Comparison of ENCODE assay signal across 18 cellular contexts in genomic region chr2:38615237-38615636, GRCh38. TPM values are rescaled to one million over a fixed set of nuclear protein-coding genes. Genes with fewer than 3 reads are reported as not detected.
DNase-seq lines count a peak whose midpoint lies in the region; ATAC-seq, FAIRE-seq and TF ChIP-seq lines count a peak whose summit lies in the region.
"Had no signal": no experiment of that assay in that cellular context is flagged by ENCODE, and none has a peak within 500 bp of the region (broad histone marks: within the 10 kb centered on the region; RNA-seq: fewer than 3 reads in every experiment).

No MANE protein-coding gene starts in this region.

- no peaks in the 10 kb centered on the region for H3K9me3 Mint-ChIP-seq in activated naive CD4-positive, alpha-beta T cell treated with anti-CD3 and anti-CD28 coated beads, Interleukin-2, amount 50 U/mL, for 72 hours
- H3K9me3 Mint-ChIP-seq in CD4-positive, alpha-beta T cell = no peaks in the 10 kb centered on the region

- no peak for DNase-seq in activated naive CD4-positive, alpha-beta T cell treated with anti-CD3 and anti-CD28 coated beads, Interleukin-2, amount 50 U/mL, for 72 hours (ENCODE audit: low spot score in 2 of 2)
- no peak for DNase-seq in activated naive CD4-positive, alpha-beta T cell treated with anti-CD3 and anti-CD28 coated beads, Interleukin-2, amount 50 U/mL, for 16 hours
- no peak for DNase-seq in endothelial cell of umbilical vein (ENCODE audit: low read depth, low spot score)
- DNase-seq in stimulated activated naive CD8-positive, alpha-beta T cell treated with anti-CD3 and anti-CD28 coated beads, Interleukin-15, Interleukin-2, amounts not matched to agents 100 U/mL and 50 U/mL, for 24 hours = no peak
- no peak for DNase-seq in CD4-positive, alpha-beta T cell
- DNase-seq in pons (ENCODE audit: low spot score) = no peak
- DNase-seq: activated CD4-positive, alpha-beta T cell treated with anti-CD3 and anti-CD28 coated beads, Interleukin-2, amount 50 U/mL, for 1 hour; activated naive CD4-positive, alpha-beta T cell; DMS79 treated with DMSO at 0.1 percent for 48 hours; NCI-H446; stimulated activated CD8-positive, alpha-beta memory T cell treated with anti-CD3 and anti-CD28 coated beads, Interleukin-4, amount 100 ng/mL, for 48 hours had no signal

- H3K4me3 Mint-ChIP-seq in CD4-positive, alpha-beta T cell = no peak overlapping the region
- H3K4me3 Mint-ChIP-seq: B cell, type B pancreatic cell had no signal

- no peaks in the 10 kb centered on the region for H3K36me3 Mint-ChIP-seq in activated naive CD4-positive, alpha-beta T cell treated with anti-CD3 and anti-CD28 coated beads, Interleukin-2, amount 50 U/mL, for 72 hours
- H3K36me3 Mint-ChIP-seq in CD4-positive, alpha-beta T cell (ENCODE audit: low read depth) = no peaks in the 10 kb centered on the region
- H3K36me3 Mint-ChIP-seq: type B pancreatic cell had no signal

- H4K20me1 ChIP-seq in OCI-LY3 (ENCODE audit: insufficient read depth, low read length) (no peaks in the 10 kb centered on the region), endothelial cell of umbilical vein (replicated peaks; ENCODE audit: control insufficient read depth, extremely low read depth, insufficient read depth, low read length) (no peaks in the 10 kb centered on the region)

- no peaks in the 10 kb centered on the region for H3K27me3 Mint-ChIP-seq in CD4-positive, alpha-beta T cell
- H3K27me3 Mint-ChIP-seq: type B pancreatic cell had no signal

- H3K4me2 ChIP-seq in OCI-LY3 (ENCODE audit: low read length) = peak overlapping the region; percentile 49
- H3K4me2 ChIP-seq in endothelial cell of umbilical vein (ENCODE audit: insufficient read depth, low read length) = no peak overlapping the region
- H3K4me2 ChIP-seq: hepatocyte had no signal

- H3K9me1 ChIP-seq in endothelial cell of umbilical vein (replicated peaks; ENCODE audit: control insufficient read depth, extremely low read depth, insufficient read depth, low read length) = no peaks in the 10 kb centered on the region

- no TSS peak for BruUV-seq in endothelial cell of umbilical vein (replicated peaks; lab: Mats Ljungman, UMichigan)

- H3K4me1 ChIP-seq in OCI-LY3 (ENCODE audit: low read length) (peaks cover 75% of the 10 kb centered on the region), endothelial cell of umbilical vein (ENCODE audit: control insufficient read depth, extremely low read depth, insufficient read depth, low read length) (no peaks in the 10 kb centered on the region)

- H3K4me3 ChIP-seq in OCI-LY3 (ENCODE audit: low read length) (0 out of 2 replicates have a peak overlapping the region, but pooled peaks have one; percentile 23), endothelial cell of umbilical vein (replicated peaks in 1 of 3; ENCODE audit: insufficient read depth in 1 of 3, low read depth in 1 of 3, low read length in 3 of 3) (no peak overlapping the region)
- H3K4me3 ChIP-seq: hepatocyte had no signal

- H3K9me3 ChIP-seq in OCI-LY3 (ENCODE audit: insufficient read depth, low read length) (no peaks in the 10 kb centered on the region), endothelial cell of umbilical vein (replicated peaks; ENCODE audit: control insufficient read depth, insufficient read depth, low read length) (no peaks in the 10 kb centered on the region)
- H3K9me3 ChIP-seq in CD4-positive, alpha-beta T cell (ENCODE audit: control insufficient read depth, low read length) = no peaks in the 10 kb centered on the region

- H3K27ac ChIP-seq in OCI-LY3 (ENCODE audit: low read length) = no peak overlapping the region
- H3K27ac ChIP-seq in endothelial cell of umbilical vein (ENCODE audit: insufficient read depth, low read depth, low read length) = no peak overlapping the region
- no peak overlapping the region for H3K27ac ChIP-seq in CD4-positive, alpha-beta T cell (ENCODE audit: low read depth, low read length)
- H3K27ac ChIP-seq: hepatocyte had no signal

- ATAC-seq in activated naive CD4-positive, alpha-beta T cell treated with anti-CD3 and anti-CD28 coated beads, Interleukin-2, amount 50 U/mL, for 72 hours = peak; percentile 83 to 85
- ATAC-seq in stimulated activated naive CD8-positive, alpha-beta T cell treated with anti-CD3 and anti-CD28 coated beads, Interleukin-15, Interleukin-2, amounts not matched to agents 100 U/mL and 50 U/mL, for 24 hours = peak; percentile 50
- no peak for ATAC-seq in CD4-positive, alpha-beta T cell (ENCODE audit: poor library complexity)
- ATAC-seq in GM21381 (IDR thresholded peaks at IDR 0.05; ENCODE audit: unreplicated experiment) = no peak
- ATAC-seq: left lobe of liver, Panc1 had no signal

- H3K79me2 ChIP-seq in OCI-LY3 (ENCODE audit: low read length) (no peaks in the 10 kb centered on the region), endothelial cell of umbilical vein (ENCODE audit: control insufficient read depth, insufficient read depth, low read length) (no peaks in the 10 kb centered on the region)
- H3K79me2 ChIP-seq: hepatocyte had no signal

- POLR2A ChIA-PET in endothelial cell of umbilical vein (lab: Charles Lee) = no interaction called here
- POLR2A ChIA-PET in CD4-positive, alpha-beta T cell (lab: Charles Lee) = interaction anchor here (0.8 kb wide), 1 partner anchor 11 kb away, joined by 3 read pairs; no protein-coding TSS in a partner anchor

- H3K36me3 ChIP-seq in OCI-LY3 (replicated peaks; ENCODE audit: low read depth, low read length) (no peaks in the 10 kb centered on the region), endothelial cell of umbilical vein (ENCODE audit: control insufficient read depth in 2 of 2, extremely low read depth in 1 of 2, insufficient read depth in 2 of 2, low read length in 2 of 2) (no peaks in the 10 kb centered on the region)

- no peak overlapping the region for H3K9ac ChIP-seq in OCI-LY3 (ENCODE audit: low read length)
- H3K9ac ChIP-seq in endothelial cell of umbilical vein (replicated peaks; ENCODE audit: extremely low read depth, insufficient read depth, low read length) = no peak overlapping the region

- dilution Hi-C loops in endothelial cell of umbilical vein (cut with MboI; ENCODE audit: extremely low pct_ligation_motif_present, low sequenced_read_pairs) = no loop called here

- H3K27ac Mint-ChIP-seq in activated naive CD4-positive, alpha-beta T cell treated with anti-CD3 and anti-CD28 coated beads, Interleukin-2, amount 50 U/mL, for 72 hours = no peak overlapping the region
- no peak overlapping the region for H3K27ac Mint-ChIP-seq in CD4-positive, alpha-beta T cell
- H3K27ac Mint-ChIP-seq: B cell, type B pancreatic cell had no signal

- intact Hi-C loops in endothelial cell of umbilical vein (cut with micrococcal nuclease) = no loop called here
- intact Hi-C loops in CD4-positive, alpha-beta T cell (cut with DNase I, micrococcal nuclease) = no loop called here

- peak; percentile 35 for FAIRE-seq in endothelial cell of umbilical vein (lab: Jason Lieb, UNC)

- no peak for TF ChIP-seq CTCF in OCI-LY3 (IDR thresholded peaks at IDR 0.05; ENCODE audit: low read depth, low read length)
- no peak for TF ChIP-seq CTCF in endothelial cell of umbilical vein (IDR thresholded peaks at IDR 0.05; ENCODE audit: extremely low read depth in 1 of 2, insufficient read depth in 1 of 2, low read depth in 1 of 2, low read length in 2 of 2)
- TF ChIP-seq CTCF in CD4-positive, alpha-beta T cell (IDR thresholded peaks at IDR 0.05) = no peak

- TF ChIP-seq POLR2A in endothelial cell of umbilical vein (IDR thresholded peaks at IDR 0.05; ENCODE audit: low read depth, low read length) = no peak

- CTCF ChIA-PET in endothelial cell of umbilical vein (lab: Charles Lee) = no interaction called here
- CTCF ChIA-PET in CD4-positive, alpha-beta T cell (lab: Charles Lee) = interaction anchor here (0.6 to 0.8 kb wide), 2 partner anchors 8 to 10 kb away, joined by 3 read pairs; no protein-coding TSS in a partner anchor

- no peak overlapping the region for H2AFZ ChIP-seq in OCI-LY3 (ENCODE audit: low read depth, low read length)
- H2AFZ ChIP-seq in endothelial cell of umbilical vein (ENCODE audit: low read depth, low read length) = no peak overlapping the region
- H2AFZ ChIP-seq: hepatocyte had no signal

- H3K27me3 ChIP-seq in OCI-LY3 (ENCODE audit: low read depth, low read length) (peaks cover 54% of the 10 kb centered on the region), endothelial cell of umbilical vein (ENCODE audit: control insufficient read depth in 2 of 2, insufficient read depth in 2 of 2, low read length in 2 of 2) (peaks cover 1 to 5% of the 10 kb centered on the region in 2 experiments)
- H3K27me3 ChIP-seq in CD4-positive, alpha-beta T cell (ENCODE audit: control insufficient read depth, insufficient read depth, low read length) = no peaks in the 10 kb centered on the region
- H3K27me3 ChIP-seq: hepatocyte had no signal

- H3K4me1 Mint-ChIP-seq in CD4-positive, alpha-beta T cell (ENCODE audit: low read depth) = peaks cover 4% of the 10 kb centered on the region

TF ChIP-seq in endothelial cell of umbilical vein, 7 proteins besides CTCF, POLR2A, EP300 and RAD21 (continues in another document):
- peak; percentile 24 for TF ChIP-seq FOS (IDR thresholded peaks at IDR 0.05; ENCODE audit: borderline replicate concordance, insufficient read depth, low read length)

RNA-seq across cellular contexts. Expression of gene HNRNPLL, which starts 12.5 kb away (rescaled TPM):
- 10 to 100 TPM; 49.1 to 61.8 TPM for total RNA-seq in activated naive CD4-positive, alpha-beta T cell treated with anti-CD3 and anti-CD28 coated beads, Interleukin-2, amount 50 U/mL, for 72 hours
- 56.2 and 61.1 TPM in 2 replicates for total RNA-seq in endothelial cell of umbilical vein
- 15.1 and 19.8 TPM in 2 replicates for polyA plus RNA-seq in endothelial cell of umbilical vein
- 23.3 and 28.1 TPM in 2 replicates for polyA plus RNA-seq in endothelial cell of umbilical vein (2011; cell fraction: cytosol; rRNA removed)
- 46.3 and 54.1 TPM in 2 replicates for polyA plus RNA-seq in endothelial cell of umbilical vein (2011; cell fraction: nucleus; rRNA removed)
- polyA plus RNA-seq in endothelial cell of umbilical vein (2012) = 42.9 and 49.1 TPM in 2 replicates
- 28.2 and 34.2 TPM in 2 replicates for polyA minus RNA-seq in endothelial cell of umbilical vein
- 19.3 TPM for polyA minus RNA-seq in endothelial cell of umbilical vein (2011; cell fraction: cytosol; rRNA and poly(A)+ RNA removed)
- 68.7 and 83.8 TPM in 2 replicates for polyA minus RNA-seq in endothelial cell of umbilical vein (2011; cell fraction: nucleus; rRNA and poly(A)+ RNA removed)
- 10 to 100 TPM; 44.9 to 46.5 TPM for total RNA-seq in CD4-positive, alpha-beta T cell

RNA-seq across cellular contexts. Expression of gene GALM, which starts 50.7 kb away (rescaled TPM):
- 10 to 100 TPM; 16.1 to 45.0 TPM for total RNA-seq in activated naive CD4-positive, alpha-beta T cell treated with anti-CD3 and anti-CD28 coated beads, Interleukin-2, amount 50 U/mL, for 72 hours
- 5.4 and 6.1 TPM in 2 replicates for total RNA-seq in endothelial cell of umbilical vein
- 4.6 and 4.8 TPM in 2 replicates for polyA plus RNA-seq in endothelial cell of umbilical vein
- 4.9 and 5.8 TPM in 2 replicates for polyA plus RNA-seq in endothelial cell of umbilical vein (2011; cell fraction: cytosol; rRNA removed)
- polyA plus RNA-seq in endothelial cell of umbilical vein (2011; cell fraction: nucleus; rRNA removed) = 3.5 and 3.8 TPM in 2 replicates
- polyA plus RNA-seq in endothelial cell of umbilical vein (2012) = 8.4 and 8.9 TPM in 2 replicates
- polyA minus RNA-seq in endothelial cell of umbilical vein = 4.8 and 6.7 TPM in 2 replicates
- 8.4 TPM for polyA minus RNA-seq in endothelial cell of umbilical vein (2011; cell fraction: cytosol; rRNA and poly(A)+ RNA removed)
- polyA minus RNA-seq in endothelial cell of umbilical vein (2011; cell fraction: nucleus; rRNA and poly(A)+ RNA removed) = 2.0 and 2.7 TPM in 2 replicates
- total RNA-seq in CD4-positive, alpha-beta T cell = 1 to 10 TPM; 5.9 to 7.0 TPM

Comparison
In these comparisons a context has a peak if more than half of its experiments do, and no peak if none do; other contexts are left out.
1. ATAC-seq: peak in activated naive CD4-positive, alpha-beta T cell treated with anti-CD3 and anti-CD28 coated beads, Interleukin-2, amount 50 U/mL, for 72 hours (2 of 2) and stimulated activated naive CD8-positive, alpha-beta T cell treated with anti-CD3 and anti-CD28 coated beads, Interleukin-15, Interleukin-2, amounts not matched to agents 100 U/mL and 50 U/mL, for 24 hours (single experiment); none in CD4-positive, alpha-beta T cell (single experiment) and GM21381 (single experiment).